Comparison of ENCODE assay signal across 20 cellular contexts in genomic region chr13:27288397-27288796, GRCh38.
"Had no signal": no experiment of that assay in that cellular context is flagged by ENCODE, and none has a peak within 500 bp of the region (broad histone marks: within the 10 kb centered on the region; RNA-seq: fewer than 3 reads in every experiment).

No MANE protein-coding gene starts in this region.

- H3K4me2 ChIP-seq: hepatocyte had no signal

- H3K9me3 ChIP-seq: colonic mucosa, left lung, lower lobe of right lung, ovary, right atrium auricular region, suprapubic skin, tibial artery, upper lobe of left lung, uterus had no signal

- H3K27ac Mint-ChIP-seq: naive thymus-derived CD4-positive, alpha-beta T cell had no signal

- H3K27me3 Mint-ChIP-seq: naive thymus-derived CD4-positive, alpha-beta T cell had no signal

- H2AFZ ChIP-seq: hepatocyte had no signal

- H3K27me3 ChIP-seq: colonic mucosa, hepatocyte, left lung, ovary, right atrium auricular region, suprapubic skin, tibial artery, upper lobe of left lung, uterus had no signal

- H3K36me3 ChIP-seq: colonic mucosa, left lung, lower lobe of right lung, ovary, right atrium auricular region, suprapubic skin, tibial artery, upper lobe of left lung, uterus had no signal

- H3K36me3 Mint-ChIP-seq: naive thymus-derived CD4-positive, alpha-beta T cell had no signal

- H3K4me1 ChIP-seq: colonic mucosa, left lung, lower lobe of right lung, right atrium auricular region, suprapubic skin, upper lobe of left lung, uterus had no signal

- DNase-seq: cerebellar nuclear complex; colonic mucosa; dermis blood vessel endothelial cell; effector CD8-positive, alpha-beta T cell; foreskin melanocyte; kidney; left lung; lower lobe of right lung; mesendoderm; naive thymus-derived CD4-positive, alpha-beta T cell; ovary; small intestine; stimulated activated CD4-positive, alpha-beta T cell treated with anti-CD3 and anti-CD28 coated beads, Interleukin-12 subunit alpha, Interleukin-12 subunit beta, amount 100 ng/mL, for 4 hours; stimulated activated naive CD4-positive, alpha-beta T cell treated with Interleukin-2 at 50 U/mL for 16 hours; tibial artery; upper lobe of left lung; uterus had no signal

- H3K4me3 ChIP-seq: colonic mucosa, hepatocyte, left lung, lower lobe of right lung, ovary, right atrium auricular region, suprapubic skin, tibial artery, upper lobe of left lung, uterus had no signal

- H3K4me3 Mint-ChIP-seq: naive thymus-derived CD4-positive, alpha-beta T cell had no signal

- H3K79me2 ChIP-seq: hepatocyte had no signal

- H3K27ac ChIP-seq: colonic mucosa, hepatocyte, left lung, lower lobe of right lung, ovary, right atrium auricular region, suprapubic skin, tibial artery, upper lobe of left lung, uterus had no signal
